Comparison of ENCODE assay signal across 20 cellular contexts in genomic region chr4:55926610-55927009, GRCh38. TPM values are rescaled to one million over a fixed set of nuclear protein-coding genes. Genes with fewer than 3 reads are reported as not detected.
DNase-seq lines count a peak whose midpoint lies in the region; ATAC-seq and TF ChIP-seq lines count a peak whose summit lies in the region.
"Had no signal": no experiment of that assay in that cellular context is flagged by ENCODE, and none has a peak within 500 bp of the region (broad histone marks: within the 10 kb centered on the region; RNA-seq: fewer than 3 reads in every experiment).

No MANE protein-coding gene starts in this region.

- peaks cover 3% of the 10 kb centered on the region in 2 donors for H3K36me3 Mint-ChIP-seq in stimulated activated naive B cell treated with anti-CD40 and anti-IgM and Interleukin-4, amounts not matched to agents 10 μg/mL and 1 μg/mL and 100 μg/mL, for 72 hours

- H3K9me3 Mint-ChIP-seq in stimulated activated naive B cell treated with anti-CD40 and anti-IgM and Interleukin-4, amounts not matched to agents 10 μg/mL and 1 μg/mL and 100 μg/mL, for 72 hours = no peaks in the 10 kb centered on the region
- H3K9me3 Mint-ChIP-seq: CD4-positive, alpha-beta T cell had no signal

- H3K36me3 ChIP-seq in H7 (replicated peaks; ENCODE audit: control insufficient read depth, insufficient read depth, low read length) (no peaks in the 10 kb centered on the region), NT2/D1 (ENCODE audit: insufficient read depth, insufficient read length, low read length) (no peaks in the 10 kb centered on the region), iPS-20b (ENCODE audit: insufficient read depth, low read depth, low read length) (no peaks in the 10 kb centered on the region)
- H3K36me3 ChIP-seq: HAP-1 had no signal

- H3K4me1 Mint-ChIP-seq in stimulated activated naive B cell treated with anti-CD40 and anti-IgM and Interleukin-4, amounts not matched to agents 10 μg/mL and 1 μg/mL and 100 μg/mL, for 72 hours = peaks cover 8 to 24% of the 10 kb centered on the region in 2 donors

- no peak overlapping the region for H3K4me3 Mint-ChIP-seq in stimulated activated naive B cell treated with anti-CD40 and anti-IgM and Interleukin-4, amounts not matched to agents 10 μg/mL and 1 μg/mL and 100 μg/mL, for 72 hours
- H3K4me3 Mint-ChIP-seq: B cell; CD4-positive, alpha-beta T cell had no signal

- H3K27me3 ChIP-seq in H7 (ENCODE audit: control insufficient read depth, insufficient read depth, low read length) (no peaks in the 10 kb centered on the region), NT2/D1 (ENCODE audit: insufficient read depth, insufficient read length) (no peaks in the 10 kb centered on the region), iPS-20b (ENCODE audit: insufficient read depth, low read length) (no peaks in the 10 kb centered on the region)

- DNase-seq in H7 = peak; percentile 8
- peak; percentile 25 for DNase-seq in NT2/D1 (ENCODE audit: low read depth, low spot score)
- no peak for DNase-seq in stimulated activated naive B cell treated with anti-CD40 and anti-IgM and Interleukin-4, amounts not matched to agents 10 μg/mL and 1 μg/mL and 100 μg/mL, for 72 hours
- DNase-seq in stimulated activated CD8-positive, alpha-beta memory T cell treated with anti-CD3 and anti-CD28 coated beads, Interleukin-4, amount 100 ng/mL, for 48 hours = no peak
- DNase-seq in activated gamma-delta T cell treated with Interleukin-2 at 50 U/mL for 16 hours = no peak
- DNase-seq: Calu3; CD4-positive, alpha-beta T cell; DMS79; GDM1; KG1; NCI-H1092 treated with DMSO at 0.1 percent for 48 hours; NCI-H1694; NCI-H2171; SIG-M5; SW 1271 had no signal

- no peak overlapping the region for H3K4me3 ChIP-seq in H7 (ENCODE audit: insufficient read depth, low read depth, low read length)
- H3K4me3 ChIP-seq in NT2/D1 (ENCODE audit: insufficient read length, low read depth) = no peak overlapping the region
- 0 out of 2 replicates have a peak overlapping the region, but pooled peaks have one; percentile 20 for H3K4me3 ChIP-seq in iPS-20b (ENCODE audit: low read length)
- H3K4me3 ChIP-seq: HAP-1 had no signal

- H3K27ac Mint-ChIP-seq in stimulated activated naive B cell treated with anti-CD40 and anti-IgM and Interleukin-4, amounts not matched to agents 10 μg/mL and 1 μg/mL and 100 μg/mL, for 72 hours = no peak overlapping the region
- H3K27ac Mint-ChIP-seq: B cell; CD4-positive, alpha-beta T cell had no signal

- no peak overlapping the region for H3K9ac ChIP-seq in NT2/D1 (ENCODE audit: insufficient read length, low read depth)
- no peak overlapping the region for H3K9ac ChIP-seq in iPS-20b (ENCODE audit: low read depth, low read length)

- H3K9me3 ChIP-seq in NT2/D1 (ENCODE audit: insufficient read depth, low read length) (peaks cover 16% of the 10 kb centered on the region), iPS-20b (ENCODE audit: insufficient read depth, low read depth, low read length) (no peaks in the 10 kb centered on the region; the same call in 1 of the 2 replicates)

- peak; percentile 80 to 88 for ATAC-seq in stimulated activated naive B cell treated with anti-CD40 and anti-IgM and Interleukin-4, amounts not matched to agents 10 μg/mL and 1 μg/mL and 100 μg/mL, for 72 hours (replicated peaks)
- ATAC-seq in SK-N-SH treated with all-trans-retinoic acid at 6 μM for 48 hours = no peak

- no peaks in the 10 kb centered on the region for H3K27me3 Mint-ChIP-seq in stimulated activated naive B cell treated with anti-CD40 and anti-IgM and Interleukin-4, amounts not matched to agents 10 μg/mL and 1 μg/mL and 100 μg/mL, for 72 hours
- H3K27me3 Mint-ChIP-seq: B cell; CD4-positive, alpha-beta T cell had no signal

- no peak overlapping the region for H3K27ac ChIP-seq in iPS-20b (ENCODE audit: low read length)
- H3K27ac ChIP-seq: HL-60 had no signal

- no peaks in the 10 kb centered on the region for H3K4me1 ChIP-seq in NT2/D1 (ENCODE audit: insufficient read depth, insufficient read length)
- peaks cover 8% of the 10 kb centered on the region; the same call in 1 of the 2 replicates for H3K4me1 ChIP-seq in iPS-20b (ENCODE audit: insufficient read depth, low read length)

TF ChIP-seq in SK-N-SH treated with all-trans-retinoic acid at 6 μM for 48 hours, 23 proteins besides CTCF, POLR2A, EP300 and RAD21:
- no peak for TF ChIP-seq PPARA (CRISPR knock-in tag; IDR thresholded peaks at IDR 0.05; ENCODE audit: borderline replicate concordance)
- TF ChIP-seq ZFP30 (CRISPR knock-in tag; IDR thresholded peaks at IDR 0.05) = no peak
- TF ChIP-seq RARB (CRISPR knock-in tag; IDR thresholded peaks at IDR 0.05) = no peak
- no peak for TF ChIP-seq ZC3H10 (CRISPR knock-in tag; IDR thresholded peaks at IDR 0.05)
- TF ChIP-seq, protein P1, sequence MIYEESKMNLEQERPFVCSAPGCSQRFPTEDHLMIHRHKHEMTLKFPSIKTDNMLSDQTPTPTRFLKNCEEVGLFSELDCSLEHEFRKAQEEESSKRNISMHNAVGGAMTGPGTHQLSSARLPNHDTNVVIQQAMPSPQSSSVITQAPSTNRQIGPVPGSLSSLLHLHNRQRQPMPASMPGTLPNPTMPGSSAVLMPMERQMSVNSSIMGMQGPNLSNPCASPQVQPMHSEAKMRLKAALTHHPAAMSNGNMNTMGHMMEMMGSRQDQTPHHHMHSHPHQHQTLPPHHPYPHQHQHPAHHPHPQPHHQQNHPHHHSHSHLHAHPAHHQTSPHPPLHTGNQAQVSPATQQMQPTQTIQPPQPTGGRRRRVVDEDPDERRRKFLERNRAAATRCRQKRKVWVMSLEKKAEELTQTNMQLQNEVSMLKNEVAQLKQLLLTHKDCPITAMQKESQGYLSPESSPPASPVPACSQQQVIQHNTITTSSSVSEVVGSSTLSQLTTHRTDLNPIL (CRISPR knock-in tag; IDR thresholded peaks at IDR 0.05; ENCODE audit: low read depth) = no peak
- no peak for TF ChIP-seq CSDC2 (CRISPR knock-in tag; IDR thresholded peaks at IDR 0.05)

RNA-seq across cellular contexts. Expression of gene CEP135, which starts 22.1 kb away (rescaled TPM):
- 6.4 and 9.9 TPM in 2 replicates for total RNA-seq in H7 (2014; rRNA removed; shearing (Covaris generic))

Comparison
In these comparisons a context has a peak if more than half of its experiments do, and no peak if none do; other contexts are left out.
1. DNase-seq: peak in H7 (single experiment) and NT2/D1 (single experiment); none in stimulated activated naive B cell treated with anti-CD40 and anti-IgM and Interleukin-4, amounts not matched to agents 10 μg/mL and 1 μg/mL and 100 μg/mL, for 72 hours (single experiment), stimulated activated CD8-positive, alpha-beta memory T cell treated with anti-CD3 and anti-CD28 coated beads, Interleukin-4, amount 100 ng/mL, for 48 hours (single experiment) and activated gamma-delta T cell treated with Interleukin-2 at 50 U/mL for 16 hours (single experiment).